In the genomic region with DNA sequence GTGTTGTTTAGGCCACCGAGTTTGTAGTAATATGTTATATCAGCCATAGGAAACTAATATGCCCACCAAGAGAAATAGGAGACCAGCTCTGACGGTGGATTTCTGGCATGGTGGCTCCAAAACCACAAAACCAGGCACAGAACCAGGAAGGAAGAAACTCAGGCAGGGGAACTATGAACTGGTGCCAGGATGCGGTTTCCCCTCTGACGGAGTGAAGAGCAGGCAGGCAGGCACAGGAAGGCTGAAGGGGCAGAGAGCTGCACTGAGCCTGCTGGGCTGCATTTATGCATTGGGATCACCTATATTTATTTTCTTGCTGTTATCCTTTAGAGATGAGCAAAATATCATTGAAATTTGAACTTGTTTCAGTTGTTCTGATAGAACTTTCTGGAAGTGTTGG, we compare ENCODE assay signal across 18 cellular contexts.
DNase-seq lines count a peak whose midpoint lies in the region; FAIRE-seq and TF ChIP-seq lines count a peak whose summit lies in the region.
"Had no signal": no experiment of that assay in that cellular context is flagged by ENCODE, and none has a peak within 500 bp of the region (broad histone marks: within the 10 kb centered on the region; RNA-seq: fewer than 3 reads in every experiment).

No MANE protein-coding gene starts in this region.

- peaks cover 5% of the 10 kb centered on the region for H3K27me3 Mint-ChIP-seq in neural progenitor cell (ENCODE audit: insufficient read depth, low read depth)
- peaks cover 3% of the 10 kb centered on the region for H3K27me3 Mint-ChIP-seq in nephron progenitor cell (ENCODE audit: low read depth, poor library complexity)

- H3K27me3 ChIP-seq in neural progenitor cell, result no peaks in the 10 kb centered on the region

- no peaks in the 10 kb centered on the region for H3K36me3 ChIP-seq in neural progenitor cell

- H3K9ac ChIP-seq in neural progenitor cell, result no peak overlapping the region

- H3K36me3 Mint-ChIP-seq in neural progenitor cell (no peaks in the 10 kb centered on the region), nephron progenitor cell (ENCODE audit: low read depth) (no peaks in the 10 kb centered on the region)
- H3K36me3 Mint-ChIP-seq: CD14-positive monocyte had no signal

- no peak for TF ChIP-seq CTCF in neural progenitor cell (IDR thresholded peaks at IDR 0.05)
- no peak for TF ChIP-seq CTCF in nephron progenitor cell (IDR thresholded peaks at IDR 0.05)

- H4K20me1 ChIP-seq in neural progenitor cell (ENCODE audit: low read depth), result no peaks in the 10 kb centered on the region

- H2AFZ ChIP-seq in neural progenitor cell (replicated peaks), result no peak overlapping the region
- H2AFZ ChIP-seq: GM23338 had no signal

- no peak for FAIRE-seq in GM12891 (lab: Jason Lieb, UNC)
- FAIRE-seq: D721Med, keratinocyte had no signal

- H3K4me2 ChIP-seq in neural progenitor cell, result no peak overlapping the region
- H3K4me2 ChIP-seq: GM23338 had no signal

- TF ChIP-seq POLR2A in GM12891 (IDR thresholded peaks at IDR 0.05; ENCODE audit: low read depth, low read length), result no peak

- H3K27ac ChIP-seq in neural progenitor cell, result no peak overlapping the region

- peak; percentile 21 for DNase-seq in stimulated activated CD4-positive, alpha-beta T cell treated with anti-CD3 and anti-CD28 coated beads, Interleukin-15, amount 100 ng/mL, for 24 hours
- no peak for DNase-seq in stimulated activated CD4-positive, alpha-beta T cell treated with anti-CD3 and anti-CD28 coated beads, Interleukin-4, amount 100 ng/mL, for 1 hour
- DNase-seq in KG1 (lab: John Stamatoyannopoulos, UW), result peak; percentile 40
- DNase-seq in UCSD-AML1 (lab: John Stamatoyannopoulos, UW; ENCODE audit: unreplicated experiment), result peak; percentile 71
- DNase-seq in neural progenitor cell (ENCODE audit: low spot score), result no peak
- DNase-seq in T-helper 9 cell, result no peak
- no peak for DNase-seq in nephron progenitor cell
- no peak for DNase-seq in GM12891 (ENCODE audit: insufficient read length, low spot score)
- DNase-seq: activated CD4-positive, alpha-beta memory T cell treated with anti-CD3 and anti-CD28 coated beads, Interleukin-2, amount 10 ng/mL, durations not matched to agents 7 days and 5 days; NCI-H1105; NCI-H2029; NCI-H2227 treated with DMSO at 0.1 percent for 48 hours; T1000 had no signal

- peaks cover 13% of the 10 kb centered on the region for H3K4me1 ChIP-seq in neural progenitor cell

- no peaks in the 10 kb centered on the region for H3K79me2 ChIP-seq in neural progenitor cell (ENCODE audit: low read depth)

- H3K4me3 ChIP-seq in neural progenitor cell, result no peak overlapping the region
- H3K4me3 ChIP-seq: GM23338, lung had no signal

- peaks cover 9% of the 10 kb centered on the region for H3F3A ChIP-seq in neural progenitor cell (ENCODE audit: low read depth)

- peak overlapping the region; percentile 4 for H3K27ac Mint-ChIP-seq in neural progenitor cell
- H3K27ac Mint-ChIP-seq in nephron progenitor cell, result no peak overlapping the region
- H3K27ac Mint-ChIP-seq: activated CD4-positive, alpha-beta memory T cell treated with anti-CD3 and anti-CD28 coated beads, Interleukin-2, amount 10 ng/mL, durations not matched to agents 7 days and 5 days; CD14-positive monocyte; GM23338 had no signal

- no peaks in the 10 kb centered on the region for H3K9me3 Mint-ChIP-seq in neural progenitor cell
- H3K9me3 Mint-ChIP-seq in nephron progenitor cell, result no peaks in the 10 kb centered on the region
- H3K9me3 Mint-ChIP-seq: activated CD4-positive, alpha-beta memory T cell treated with anti-CD3 and anti-CD28 coated beads, Interleukin-2, amount 10 ng/mL, durations not matched to agents 7 days and 5 days; GM23338 had no signal

- H3K4me3 Mint-ChIP-seq in neural progenitor cell, result no peak overlapping the region
- H3K4me3 Mint-ChIP-seq in nephron progenitor cell, result no peak overlapping the region
- H3K4me3 Mint-ChIP-seq: activated CD4-positive, alpha-beta memory T cell treated with anti-CD3 and anti-CD28 coated beads, Interleukin-2, amount 10 ng/mL, durations not matched to agents 7 days and 5 days; GM23338 had no signal

- no peaks in the 10 kb centered on the region for H3K9me3 ChIP-seq in neural progenitor cell (ENCODE audit: low read depth)

- peaks cover 42% of the 10 kb centered on the region for H3K4me1 Mint-ChIP-seq in neural progenitor cell
- no peaks in the 10 kb centered on the region for H3K4me1 Mint-ChIP-seq in nephron progenitor cell

TF ChIP-seq in GM12891, 5 proteins besides CTCF, POLR2A, EP300 and RAD21:
- no peak for TF ChIP-seq PAX5 (IDR thresholded peaks at IDR 0.05; ENCODE audit: insufficient read depth, low read length, severe bottlenecking)
- no peak for TF ChIP-seq POU2F2 (IDR thresholded peaks at IDR 0.05; ENCODE audit: low read depth, low read length)
- no peak for TF ChIP-seq POLR2AphosphoS5 (IDR thresholded peaks at IDR 0.05; ENCODE audit: low read depth, low read length)
- no peak for TF ChIP-seq TAF1 (IDR thresholded peaks at IDR 0.05; ENCODE audit: low read depth, low read length)
- TF ChIP-seq SPI1 (IDR thresholded peaks at IDR 0.05; ENCODE audit: low read depth, low read length), result no peak
TF ChIP-seq in GM12891: peak in this region for 0.

Comparison
In these comparisons a context has a peak if more than half of its experiments do, and no peak if none do; other contexts are left out.
1. DNase-seq: peak in stimulated activated CD4-positive, alpha-beta T cell treated with anti-CD3 and anti-CD28 coated beads, Interleukin-15, amount 100 ng/mL, for 24 hours (single experiment), KG1 (single experiment) and UCSD-AML1 (single experiment); none in stimulated activated CD4-positive, alpha-beta T cell treated with anti-CD3 and anti-CD28 coated beads, Interleukin-4, amount 100 ng/mL, for 1 hour (single experiment), neural progenitor cell (single experiment), T-helper 9 cell (single experiment), nephron progenitor cell (single experiment) and GM12891 (single experiment).